ENCODE assay signal across 9 cellular contexts in the genomic region with DNA sequence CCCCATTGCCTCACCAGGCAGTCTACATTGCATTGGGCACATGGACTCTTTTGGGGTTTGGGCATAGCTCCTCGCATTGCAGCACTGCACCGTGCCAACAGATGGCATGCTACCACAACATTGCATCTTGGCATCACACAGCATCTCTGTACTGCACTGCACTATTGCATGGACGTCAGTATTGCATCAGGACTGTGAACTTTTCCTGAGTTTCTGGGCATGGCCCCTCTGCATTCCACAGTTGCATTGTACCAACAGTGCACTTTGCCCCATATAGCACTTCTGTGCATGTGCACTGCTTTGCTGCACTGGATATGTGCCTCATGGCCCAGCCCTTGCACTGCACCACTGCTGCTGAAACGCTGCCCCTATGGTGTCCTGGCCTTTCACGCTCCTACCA. TPM values are rescaled to one million over a fixed set of nuclear protein-coding genes. Genes with fewer than 3 reads are reported as not detected.
DNase-seq lines count a peak whose midpoint lies in the region; ATAC-seq, FAIRE-seq and TF ChIP-seq lines count a peak whose summit lies in the region.
"Had no signal": no experiment of that assay in that cellular context is flagged by ENCODE, and none has a peak within 500 bp of the region (broad histone marks: within the 10 kb centered on the region; RNA-seq: fewer than 3 reads in every experiment).

No MANE protein-coding gene starts in this region.

- FAIRE-seq in HTR-8/SVneo (lab: Jason Lieb, UNC) (peak; percentile 74), GM12878 (lab: Jason Lieb, UNC) (no peak)

- H3K4me3 ChIP-seq in GM12878 = no peak overlapping the region

- H3K79me2 ChIP-seq in GM12878 (ENCODE audit: control insufficient read depth, insufficient read depth, low read length) = no peaks in the 10 kb centered on the region

- CTCF ChIA-PET in GM12878 (lab: Yijun Ruan, JAX) = interaction anchor here (0.5 to 0.6 kb wide), 2 partner anchors 362 to 1677 kb away, joined by 3 read pairs; no protein-coding TSS in a partner anchor

- H4K20me1 ChIP-seq in GM12878 (ENCODE audit: control insufficient read depth, insufficient read depth) = no peaks in the 10 kb centered on the region

- 1% methylated on average over 5 of the region's 5 CpGs for WGBS in GM12878 (ENCODE audit: insufficient coverage, insufficient replicate concordance, low lambda C conversion rate, missing lambda C conversion rate)

- no peak overlapping the region for H3K9ac ChIP-seq in GM12878 (ENCODE audit: control insufficient read depth, insufficient read depth, low read length)

- SMC1A ChIA-PET in GM12878 (lab: Charles Lee; ENCODE audit: uncharacterized antibody, unreplicated experiment) = no interaction called here

- peak; percentile 31; the same call in 1 of the 2 replicates for TF ChIP-seq RAD21 in GM12878 (IDR thresholded peaks at IDR 0.05; ENCODE audit: insufficient read depth, low read depth, low read length)

- intact Hi-C loops in GM12878 (cut with micrococcal nuclease; ENCODE audit: unreplicated experiment) = no loop called here

- no peak for TF ChIP-seq EP300 in GM12878 (IDR thresholded peaks at IDR 0.05; ENCODE audit: borderline replicate concordance in 1 of 2, control insufficient read depth in 1 of 2, low read depth in 2 of 2, low read length in 2 of 2)

- no peak overlapping the region for H3K27ac ChIP-seq in GM12878 (ENCODE audit: control insufficient read depth, insufficient read depth)
- H3K27ac ChIP-seq: epithelial cell of prostate had no signal

- H3K36me3 ChIP-seq in GM12878 (ENCODE audit: control insufficient read depth in 2 of 2, insufficient read depth in 2 of 2, low read length in 1 of 2) = no peaks in the 10 kb centered on the region

- BruUV-seq in GM12878 (replicated peaks; lab: Mats Ljungman, UMichigan) = no TSS peak

- in situ Hi-C loops in GM12878 (cut with MboI) = loop anchor here (10.0 kb wide), 1 partner anchor 599 kb away; no protein-coding TSS in a partner anchor

- RAD21 ChIA-PET in GM12878 (lab: Charles Lee; ENCODE audit: unreplicated experiment) = no interaction called here

- H2AFZ ChIP-seq in GM12878 (ENCODE audit: control insufficient read depth, low read depth, low read length) = no peak overlapping the region

- POLR2A ChIA-PET in GM12878 (lab: Charles Lee) = no interaction called here

- no peaks in the 10 kb centered on the region for H3K9me3 ChIP-seq in GM12878 (replicated peaks; ENCODE audit: control insufficient read depth, insufficient read depth, low read length)

- TF ChIP-seq POLR2A in GM12878 (IDR thresholded peaks at IDR 0.05; ENCODE audit: low read depth, low read length) = no peak

- no peak overlapping the region for H3K4me2 ChIP-seq in GM12878 (ENCODE audit: control insufficient read depth, insufficient read depth)

- H3K27me3 ChIP-seq in GM12878 (replicated peaks in 1 of 2; ENCODE audit: control insufficient read depth in 2 of 2, insufficient read depth in 2 of 2, low read length in 1 of 2) = peaks cover 0 to 2% of the 10 kb centered on the region in 2 experiments; a peak in 1 of 4 replicates

- peak; percentile 31 to 48 (median 44); a peak in 3 of 6 replicates for TF ChIP-seq CTCF in GM12878 (IDR thresholded peaks at IDR 0.05 in 2 of 3, conservative IDR thresholded peaks at IDR 0.05 in 1 of 3; ENCODE audit: control insufficient read depth in 2 of 3, extremely low read depth in 1 of 3, insufficient read depth in 1 of 3, low read depth in 3 of 3, low read length in 3 of 3)

- DNase-seq in COR-L47 (lab: John Stamatoyannopoulos, UW) = peak; percentile 36
- DNase-seq in HTR-8/SVneo (ENCODE audit: insufficient read length, low spot score) = peak; percentile 46
- DNase-seq in GM12878 (ENCODE audit: low read depth, low spot score) = no peak
- peak; percentile 55 for DNase-seq in medulla oblongata (ENCODE audit: extremely low spot score)
- DNase-seq in SKM-1 (lab: John Stamatoyannopoulos, UW; ENCODE audit: unreplicated experiment) = no peak

- no peaks in the 10 kb centered on the region for H3K4me1 ChIP-seq in GM12878 (ENCODE audit: control insufficient read depth, insufficient read depth, low read length)

- ATAC-seq in GM12878 = peak; percentile 73
- no peak for ATAC-seq in HG03196 (IDR thresholded peaks at IDR 0.05; ENCODE audit: unreplicated experiment)
- no peak for ATAC-seq in GM19328 (IDR thresholded peaks at IDR 0.05; ENCODE audit: unreplicated experiment)
- no peak for ATAC-seq in GM19395 (IDR thresholded peaks at IDR 0.05; ENCODE audit: unreplicated experiment)

TF ChIP-seq in GM12878, 131 proteins besides CTCF, POLR2A, EP300 and RAD21:
- no peak for TF ChIP-seq SPI1 (IDR thresholded peaks at IDR 0.05; ENCODE audit: borderline replicate concordance, insufficient read depth, low read depth, low read length)
- TF ChIP-seq SMC3 (IDR thresholded peaks at IDR 0.05; ENCODE audit: borderline replicate concordance, low read length) = peak; percentile 21; the same call in 1 of the 2 replicates
- TF ChIP-seq SREBF1 (IDR thresholded peaks at IDR 0.05; ENCODE audit: low read length) = no peak
- TF ChIP-seq, protein P1, sequence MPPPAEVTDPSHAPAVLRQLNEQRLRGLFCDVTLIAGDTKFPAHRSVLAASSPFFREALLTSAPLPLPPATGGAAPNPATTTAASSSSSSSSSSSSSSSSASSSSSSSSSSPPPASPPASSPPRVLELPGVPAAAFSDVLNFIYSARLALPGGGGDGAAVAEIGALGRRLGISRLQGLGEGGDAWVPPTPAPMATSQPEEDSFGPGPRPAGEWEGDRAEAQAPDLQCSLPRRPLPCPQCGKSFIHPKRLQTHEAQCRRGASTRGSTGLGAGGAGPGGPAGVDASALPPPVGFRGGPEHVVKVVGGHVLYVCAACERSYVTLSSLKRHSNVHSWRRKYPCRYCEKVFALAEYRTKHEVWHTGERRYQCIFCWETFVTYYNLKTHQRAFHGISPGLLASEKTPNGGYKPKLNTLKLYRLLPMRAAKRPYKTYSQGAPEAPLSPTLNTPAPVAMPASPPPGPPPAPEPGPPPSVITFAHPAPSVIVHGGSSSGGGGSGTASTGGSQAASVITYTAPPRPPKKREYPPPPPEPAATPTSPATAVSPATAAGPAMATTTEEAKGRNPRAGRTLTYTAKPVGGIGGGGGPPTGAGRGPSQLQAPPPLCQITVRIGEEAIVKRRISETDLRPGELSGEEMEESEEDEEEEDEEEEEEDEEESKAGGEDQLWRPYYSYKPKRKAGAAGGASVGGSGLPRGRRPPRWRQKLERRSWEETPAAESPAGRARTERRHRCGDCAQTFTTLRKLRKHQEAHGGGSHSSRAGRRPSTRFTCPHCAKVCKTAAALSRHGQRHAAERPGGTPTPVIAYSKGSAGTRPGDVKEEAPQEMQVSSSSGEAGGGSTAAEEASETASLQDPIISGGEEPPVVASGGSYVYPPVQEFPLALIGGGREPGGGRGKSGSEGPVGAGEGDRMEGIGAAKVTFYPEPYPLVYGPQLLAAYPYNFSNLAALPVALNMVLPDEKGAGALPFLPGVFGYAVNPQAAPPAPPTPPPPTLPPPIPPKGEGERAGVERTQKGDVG (CRISPR knock-in tag; IDR thresholded peaks at IDR 0.05) = no peak

RNA-seq across cellular contexts. Expression of a gene that starts 9.6 kb away (rescaled TPM):
- 0.10 TPM in 1 of 2 replicates, not detected in the other for total RNA-seq in GM12878 (2013; cell fraction: nucleolus; rRNA removed)
- total RNA-seq in GM12878 (2014; rRNA removed) (1.5 and 2.6 TPM in 2 replicates), GM12878 (2014; rRNA removed; fragmentation: Illumina TruSeq; extraction: Trizol) (1.1 and 1.2 TPM in 2 replicates), GM12878 (2021) (1.5 and 2.5 TPM in 2 replicates)
- polyA plus RNA-seq in GM12878 (2011; ENCODE audit: low read depth) = 0.31 TPM
- polyA plus RNA-seq in GM12878 (2011; rRNA removed) (0.06 and 0.20 TPM in 2 replicates), GM12878 (2014; fragmentation: Illumina TruSeq; extraction: Trizol) (0.11 and 0.26 TPM in 2 replicates), GM12878 (2014; fragmentation: Nextera tagmentation; extraction: Ambion mirVana) (under 1 TPM; 0.04 to 0.05 TPM), GM12878 (2014; rRNA removed) (0.99 and 1.4 TPM in 2 replicates), GM12878 (2016; fragmentation: Nextera tagmentation; extraction: Ambion mirVana) (1 to 10 TPM in 1 of 2 experiments, under 1 TPM in 1; 0.48 to 1.3 TPM)
- polyA plus RNA-seq in GM12878 (2011; cell fraction: cytosol; rRNA removed) = 0.13 and 0.53 TPM in 2 replicates
- polyA plus RNA-seq in GM12878 (2011; cell fraction: nucleus; rRNA removed) = 1.2 and 1.5 TPM in 2 replicates
- polyA plus RNA-seq in GM12878 (2012) = 1.4 TPM in 2 replicates
- polyA minus RNA-seq in GM12878 (2011; rRNA and poly(A)+ RNA removed) = 0.59 and 0.62 TPM in 2 replicates
- polyA minus RNA-seq in GM12878 (2011; cell fraction: cytosol; rRNA and poly(A)+ RNA removed) = 0.67 and 1.0 TPM in 2 replicates
- polyA minus RNA-seq in GM12878 (2011; cell fraction: nucleus; rRNA and poly(A)+ RNA removed) = 0.29 and 0.48 TPM in 2 replicates

RNA-seq across cellular contexts. Expression of a gene that starts 15.1 kb away (rescaled TPM):
- 30.2 and 36.3 TPM in 2 replicates for total RNA-seq in GM12878 (2013; cell fraction: nucleolus; rRNA removed)
- total RNA-seq in GM12878 (2014; rRNA removed) = 33.6 and 45.3 TPM in 2 replicates
- 22.6 and 25.8 TPM in 2 replicates for total RNA-seq in GM12878 (2014; rRNA removed; fragmentation: Illumina TruSeq; extraction: Trizol)
- total RNA-seq in GM12878 (2021) = 35.9 and 37.9 TPM in 2 replicates
- 12.7 TPM for polyA plus RNA-seq in GM12878 (2011; ENCODE audit: low read depth)
- 18.1 and 29.9 TPM in 2 replicates for polyA plus RNA-seq in GM12878 (2011; rRNA removed)
- polyA plus RNA-seq in GM12878 (2011; cell fraction: cytosol; rRNA removed) = 24.8 and 38.8 TPM in 2 replicates
- polyA plus RNA-seq in GM12878 (2011; cell fraction: nucleus; rRNA removed) = 26.1 and 34.0 TPM in 2 replicates
- polyA plus RNA-seq in GM12878 (2012) = 19.2 and 19.7 TPM in 2 replicates
- polyA plus RNA-seq in GM12878 (2014; fragmentation: Illumina TruSeq; extraction: Trizol) = 22.8 and 41.5 TPM in 2 replicates
- 10 to 100 TPM in 1 of 2 experiments, 1 to 10 TPM in 1; 7.6 to 16.0 TPM for polyA plus RNA-seq in GM12878 (2014; fragmentation: Nextera tagmentation; extraction: Ambion mirVana)
- 43.2 and 54.9 TPM in 2 replicates for polyA plus RNA-seq in GM12878 (2014; rRNA removed)
- 10 to 100 TPM; 57.0 to 66.3 TPM for polyA plus RNA-seq in GM12878 (2016; fragmentation: Nextera tagmentation; extraction: Ambion mirVana)
- 27.9 and 31.1 TPM in 2 replicates for polyA minus RNA-seq in GM12878 (2011; rRNA and poly(A)+ RNA removed)
- 5.7 and 17.5 TPM in 2 replicates for polyA minus RNA-seq in GM12878 (2011; cell fraction: cytosol; rRNA and poly(A)+ RNA removed)
- polyA minus RNA-seq in GM12878 (2011; cell fraction: nucleus; rRNA and poly(A)+ RNA removed) = 10.3 and 16.0 TPM in 2 replicates

Comparison
In these comparisons a context has a peak if more than half of its experiments do, and no peak if none do; other contexts are left out.
1. DNase-seq: peak in COR-L47 (single experiment), HTR-8/SVneo (single experiment) and medulla oblongata (single experiment); none in GM12878 (single experiment) and SKM-1 (single experiment).